18 cellular contexts compared by ENCODE assay signal in genomic region chr2:179037807-179038206, GRCh38. TPM values are rescaled to one million over a fixed set of nuclear protein-coding genes. Genes with fewer than 3 reads are reported as not detected.
DNase-seq lines count a peak whose midpoint lies in the region; ATAC-seq and TF ChIP-seq lines count a peak whose summit lies in the region.
"Had no signal": no experiment of that assay in that cellular context is flagged by ENCODE, and none has a peak within 500 bp of the region (broad histone marks: within the 10 kb centered on the region; RNA-seq: fewer than 3 reads in every experiment).

No MANE protein-coding gene starts in this region.

- peaks cover 18% of the 10 kb centered on the region for H3K4me1 Mint-ChIP-seq in activated T-helper 1 cell treated with anti-CD3 and anti-CD28 coated beads, Interleukin-12 subunit alpha, Interleukin-12 subunit beta, Interleukin-2, Interleukin-4 antibody, amounts not matched to agents 30 ng/mL and 10 ng/mL and 1 ng/mL, durations not matched to agents 14 hours and 24 hours and 36 hours (ENCODE audit: low read depth)
- H3K4me1 Mint-ChIP-seq in T-helper 2 cell treated with Interferon-gamma antibody and Interleukin-4, amounts not matched to agents 5 μg/mL and 100 μg/mL, for 36 hours (ENCODE audit: low read depth): peaks cover 22% of the 10 kb centered on the region
- H3K4me1 Mint-ChIP-seq in mesothelial cell of epicardium: no peaks in the 10 kb centered on the region

- intact Hi-C loops in activated T-helper 1 cell treated with anti-CD3 and anti-CD28 coated beads, Interleukin-12 subunit alpha, Interleukin-12 subunit beta, Interleukin-2, Interleukin-4 antibody, amounts not matched to agents 30 ng/mL and 10 ng/mL and 1 ng/mL, durations not matched to agents 14 hours and 24 hours and 36 hours (cut with micrococcal nuclease): loop anchor here (10.0 kb wide), 1 partner anchor 243 kb away; no protein-coding TSS in a partner anchor
- intact Hi-C loops in cardiac septum (cut with DNase I): no loop called here

- peaks cover 16% of the 10 kb centered on the region for H3K36me3 Mint-ChIP-seq in activated T-helper 1 cell treated with anti-CD3 and anti-CD28 coated beads, Interleukin-12 subunit alpha, Interleukin-12 subunit beta, Interleukin-2, Interleukin-4 antibody, amounts not matched to agents 30 ng/mL and 10 ng/mL and 1 ng/mL, durations not matched to agents 14 hours and 24 hours and 36 hours (ENCODE audit: low read depth)
- peaks cover 36% of the 10 kb centered on the region for H3K36me3 Mint-ChIP-seq in T-helper 2 cell treated with Interferon-gamma antibody and Interleukin-4, amounts not matched to agents 5 μg/mL and 100 μg/mL, for 36 hours (ENCODE audit: low read depth)
- H3K36me3 Mint-ChIP-seq in mesothelial cell of epicardium: peaks cover 4% of the 10 kb centered on the region

- ATAC-seq in GM18867 (IDR thresholded peaks at IDR 0.05; ENCODE audit: unreplicated experiment) (peak; percentile 60), GM19463 (IDR thresholded peaks at IDR 0.05; ENCODE audit: unreplicated experiment) (peak; percentile 56), HG02870 (IDR thresholded peaks at IDR 0.05; ENCODE audit: unreplicated experiment) (peak; percentile 84)
- ATAC-seq: gastroesophageal sphincter, upper lobe of right lung had no signal

- DNase-seq in activated T-helper 1 cell treated with anti-CD3 and anti-CD28 coated beads, Interleukin-12 subunit alpha, Interleukin-12 subunit beta, Interleukin-2, Interleukin-4 antibody, amounts not matched to agents 30 ng/mL and 10 ng/mL and 1 ng/mL, durations not matched to agents 14 hours and 24 hours and 36 hours (ENCODE audit: low spot score): no peak
- no peak for DNase-seq in T-helper 2 cell treated with Interferon-gamma antibody and Interleukin-4, amounts not matched to agents 5 μg/mL and 100 μg/mL, for 36 hours (ENCODE audit: low spot score)
- DNase-seq in effector memory CD4-positive, alpha-beta T cell: no peak
- DNase-seq in mesothelial cell of epicardium (ENCODE audit: low spot score in 2 of 2, unreplicated experiment in 2 of 2) (no peak), cardiac septum (ENCODE audit: low spot score) (no peak)
- DNase-seq: activated CD4-positive, alpha-beta T cell treated with anti-CD3 and anti-CD28 coated beads, Interleukin-2, amount 50 U/mL, for 48 hours; left ventricle myocardium superior; NCI-H2171 treated with DMSO at 0.1 percent for 48 hours; NCI-H82; nucleus accumbens; stimulated activated CD4-positive, alpha-beta T cell treated with anti-CD3 and anti-CD28 coated beads, Interleukin-15, amount 100 ng/mL, for 24 hours; upper lobe of right lung had no signal

- H3K9me3 ChIP-seq in effector memory CD4-positive, alpha-beta T cell (ENCODE audit: control insufficient read depth, low read length): no peaks in the 10 kb centered on the region
- H3K9me3 ChIP-seq: BLaER1, gastroesophageal sphincter, upper lobe of right lung had no signal

- no peaks in the 10 kb centered on the region for H3K4me1 ChIP-seq in effector memory CD4-positive, alpha-beta T cell (ENCODE audit: control insufficient read depth, insufficient read depth, low read length, poor library complexity, severe bottlenecking)
- H3K4me1 ChIP-seq: BLaER1, gastroesophageal sphincter, upper lobe of right lung had no signal

- TF ChIP-seq CTCF in mesothelial cell of epicardium (IDR thresholded peaks at IDR 0.05; ENCODE audit: unreplicated experiment): no peak

- no peak overlapping the region for H3K27ac ChIP-seq in effector memory CD4-positive, alpha-beta T cell (ENCODE audit: insufficient read depth, low read length, poor library complexity, severe bottlenecking)
- H3K27ac ChIP-seq: BLaER1, gastroesophageal sphincter, upper lobe of right lung had no signal

- H3K9me3 Mint-ChIP-seq in activated T-helper 1 cell treated with anti-CD3 and anti-CD28 coated beads, Interleukin-12 subunit alpha, Interleukin-12 subunit beta, Interleukin-2, Interleukin-4 antibody, amounts not matched to agents 30 ng/mL and 10 ng/mL and 1 ng/mL, durations not matched to agents 14 hours and 24 hours and 36 hours: peaks cover 5% of the 10 kb centered on the region
- peaks cover 21% of the 10 kb centered on the region for H3K9me3 Mint-ChIP-seq in T-helper 2 cell treated with Interferon-gamma antibody and Interleukin-4, amounts not matched to agents 5 μg/mL and 100 μg/mL, for 36 hours
- H3K9me3 Mint-ChIP-seq in mesothelial cell of epicardium: peaks cover 22% of the 10 kb centered on the region

- no peaks in the 10 kb centered on the region for H3K36me3 ChIP-seq in effector memory CD4-positive, alpha-beta T cell (ENCODE audit: control insufficient read depth, insufficient read depth, low read length)
- H3K36me3 ChIP-seq: BLaER1, gastroesophageal sphincter, upper lobe of right lung had no signal

- no peak overlapping the region for H3K4me3 ChIP-seq in effector memory CD4-positive, alpha-beta T cell (ENCODE audit: insufficient read depth, low read depth, low read length, poor library complexity, severe bottlenecking)
- H3K4me3 ChIP-seq: BLaER1, gastroesophageal sphincter, upper lobe of right lung had no signal

- no peaks in the 10 kb centered on the region for H3K27me3 Mint-ChIP-seq in activated T-helper 1 cell treated with anti-CD3 and anti-CD28 coated beads, Interleukin-12 subunit alpha, Interleukin-12 subunit beta, Interleukin-2, Interleukin-4 antibody, amounts not matched to agents 30 ng/mL and 10 ng/mL and 1 ng/mL, durations not matched to agents 14 hours and 24 hours and 36 hours (ENCODE audit: insufficient read depth)
- H3K27me3 Mint-ChIP-seq in T-helper 2 cell treated with Interferon-gamma antibody and Interleukin-4, amounts not matched to agents 5 μg/mL and 100 μg/mL, for 36 hours (ENCODE audit: low read depth): no peaks in the 10 kb centered on the region
- H3K27me3 Mint-ChIP-seq in mesothelial cell of epicardium (ENCODE audit: low read depth): no peaks in the 10 kb centered on the region
- H3K27me3 Mint-ChIP-seq: stimulated activated naive CD8-positive, alpha-beta T cell treated with anti-CD3 and anti-CD28 coated beads, Interleukin-15, Interleukin-2, amounts not matched to agents 100 ng/mL and 50 ng/mL, for 24 hours had no signal

- no peaks in the 10 kb centered on the region for H3K27me3 ChIP-seq in effector memory CD4-positive, alpha-beta T cell (replicated peaks; ENCODE audit: control insufficient read depth, insufficient read depth, low read length, poor library complexity, severe bottlenecking)
- H3K27me3 ChIP-seq: BLaER1, gastroesophageal sphincter, upper lobe of right lung had no signal

- no peak overlapping the region for H3K4me3 Mint-ChIP-seq in activated T-helper 1 cell treated with anti-CD3 and anti-CD28 coated beads, Interleukin-12 subunit alpha, Interleukin-12 subunit beta, Interleukin-2, Interleukin-4 antibody, amounts not matched to agents 30 ng/mL and 10 ng/mL and 1 ng/mL, durations not matched to agents 14 hours and 24 hours and 36 hours
- H3K4me3 Mint-ChIP-seq in T-helper 2 cell treated with Interferon-gamma antibody and Interleukin-4, amounts not matched to agents 5 μg/mL and 100 μg/mL, for 36 hours: no peak overlapping the region
- no peak overlapping the region for H3K4me3 Mint-ChIP-seq in mesothelial cell of epicardium
- H3K4me3 Mint-ChIP-seq: stimulated activated naive CD8-positive, alpha-beta T cell treated with anti-CD3 and anti-CD28 coated beads, Interleukin-15, Interleukin-2, amounts not matched to agents 100 ng/mL and 50 ng/mL, for 24 hours had no signal

- peak overlapping the region; percentile 27 for H3K27ac Mint-ChIP-seq in activated T-helper 1 cell treated with anti-CD3 and anti-CD28 coated beads, Interleukin-12 subunit alpha, Interleukin-12 subunit beta, Interleukin-2, Interleukin-4 antibody, amounts not matched to agents 30 ng/mL and 10 ng/mL and 1 ng/mL, durations not matched to agents 14 hours and 24 hours and 36 hours
- no peak overlapping the region for H3K27ac Mint-ChIP-seq in T-helper 2 cell treated with Interferon-gamma antibody and Interleukin-4, amounts not matched to agents 5 μg/mL and 100 μg/mL, for 36 hours
- no peak overlapping the region for H3K27ac Mint-ChIP-seq in mesothelial cell of epicardium
- H3K27ac Mint-ChIP-seq: stimulated activated naive CD8-positive, alpha-beta T cell treated with anti-CD3 and anti-CD28 coated beads, Interleukin-15, Interleukin-2, amounts not matched to agents 100 ng/mL and 50 ng/mL, for 24 hours had no signal

RNA-seq across cellular contexts. Expression of gene CCDC141, which starts 12.1 kb away (rescaled TPM):
- total RNA-seq in activated T-helper 1 cell treated with anti-CD3 and anti-CD28 coated beads, Interleukin-12 subunit alpha, Interleukin-12 subunit beta, Interleukin-2, Interleukin-4 antibody, amounts not matched to agents 30 ng/mL and 10 ng/mL and 1 ng/mL, durations not matched to agents 14 hours and 24 hours and 36 hours: 0.78 and 1.2 TPM in 2 replicates
- total RNA-seq in mesothelial cell of epicardium: 1.0 to 1.2 TPM (median 1.1 TPM) in 3 replicates
- total RNA-seq in cardiac septum: 162 TPM

Comparison
In these comparisons a context has a peak if more than half of its experiments do, and no peak if none do; other contexts are left out.
1. RNA of gene CCDC141, which starts 12.1 kb away (total RNA-seq): 162 TPM in cardiac septum (single experiment); 1.0 to 1.2 TPM in mesothelial cell of epicardium and 0.78 to 1.2 TPM in activated T-helper 1 cell treated with anti-CD3 and anti-CD28 coated beads, Interleukin-12 subunit alpha, Interleukin-12 subunit beta, Interleukin-2, Interleukin-4 antibody, amounts not matched to agents 30 ng/mL and 10 ng/mL and 1 ng/mL, durations not matched to agents 14 hours and 24 hours and 36 hours; every median in the first group is over 10 times any median in the second.
2. Peak in every context shown above with its lines, with median percentiles within 50 percentile points of each other: ATAC-seq.